In the genomic region with DNA sequence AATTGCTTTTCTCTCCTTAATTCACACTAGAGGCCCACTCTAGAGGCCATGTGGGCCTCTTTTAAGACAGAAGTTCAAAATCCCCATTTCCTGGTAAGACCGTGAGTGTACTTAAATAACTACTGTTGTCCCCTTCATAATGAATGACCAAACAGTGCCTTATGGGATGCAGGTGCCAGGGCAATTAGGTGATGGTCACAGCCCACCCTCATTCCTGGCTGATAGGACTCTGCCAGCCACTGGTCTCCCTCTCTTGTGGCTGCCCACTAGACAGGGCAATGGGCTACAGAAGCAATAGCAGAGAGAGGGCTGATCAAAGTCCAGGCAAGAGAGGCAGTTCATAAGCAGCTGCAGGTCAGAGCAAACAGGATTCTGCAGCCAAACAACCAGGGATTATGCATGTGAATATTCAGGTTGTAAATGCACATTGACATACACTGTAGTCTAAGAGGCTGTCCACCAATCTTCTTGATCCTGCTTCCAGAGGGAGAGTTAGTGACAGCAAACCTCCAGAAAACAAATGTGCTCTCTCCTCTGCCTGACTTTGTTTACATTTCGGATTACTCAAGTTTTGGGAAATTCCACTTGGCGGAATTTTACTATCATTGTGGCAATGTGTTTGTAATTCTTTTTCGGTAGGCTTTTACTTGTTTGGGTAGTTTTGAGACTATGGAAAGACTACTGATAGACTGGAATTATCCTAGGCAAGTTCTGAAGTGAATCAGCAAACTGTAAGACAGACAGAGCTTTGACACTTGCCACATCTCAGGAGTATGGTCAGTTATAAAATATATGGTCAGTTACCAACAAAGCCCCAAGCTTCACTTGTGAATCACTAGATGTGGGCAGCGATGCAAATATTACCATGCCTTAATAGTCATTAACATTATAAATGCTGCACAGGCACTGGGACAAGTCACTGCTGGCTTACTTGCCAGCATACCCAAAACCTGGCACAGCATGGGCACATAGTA, we compare ENCODE assay signal across 2 cellular contexts.
TF ChIP-seq lines count a peak whose summit lies in the region.

No MANE protein-coding gene starts in this region.

TF ChIP-seq in GM23338, 12 proteins besides CTCF, POLR2A, EP300 and RAD21 (continued from another document):
- TF ChIP-seq, protein P1, sequence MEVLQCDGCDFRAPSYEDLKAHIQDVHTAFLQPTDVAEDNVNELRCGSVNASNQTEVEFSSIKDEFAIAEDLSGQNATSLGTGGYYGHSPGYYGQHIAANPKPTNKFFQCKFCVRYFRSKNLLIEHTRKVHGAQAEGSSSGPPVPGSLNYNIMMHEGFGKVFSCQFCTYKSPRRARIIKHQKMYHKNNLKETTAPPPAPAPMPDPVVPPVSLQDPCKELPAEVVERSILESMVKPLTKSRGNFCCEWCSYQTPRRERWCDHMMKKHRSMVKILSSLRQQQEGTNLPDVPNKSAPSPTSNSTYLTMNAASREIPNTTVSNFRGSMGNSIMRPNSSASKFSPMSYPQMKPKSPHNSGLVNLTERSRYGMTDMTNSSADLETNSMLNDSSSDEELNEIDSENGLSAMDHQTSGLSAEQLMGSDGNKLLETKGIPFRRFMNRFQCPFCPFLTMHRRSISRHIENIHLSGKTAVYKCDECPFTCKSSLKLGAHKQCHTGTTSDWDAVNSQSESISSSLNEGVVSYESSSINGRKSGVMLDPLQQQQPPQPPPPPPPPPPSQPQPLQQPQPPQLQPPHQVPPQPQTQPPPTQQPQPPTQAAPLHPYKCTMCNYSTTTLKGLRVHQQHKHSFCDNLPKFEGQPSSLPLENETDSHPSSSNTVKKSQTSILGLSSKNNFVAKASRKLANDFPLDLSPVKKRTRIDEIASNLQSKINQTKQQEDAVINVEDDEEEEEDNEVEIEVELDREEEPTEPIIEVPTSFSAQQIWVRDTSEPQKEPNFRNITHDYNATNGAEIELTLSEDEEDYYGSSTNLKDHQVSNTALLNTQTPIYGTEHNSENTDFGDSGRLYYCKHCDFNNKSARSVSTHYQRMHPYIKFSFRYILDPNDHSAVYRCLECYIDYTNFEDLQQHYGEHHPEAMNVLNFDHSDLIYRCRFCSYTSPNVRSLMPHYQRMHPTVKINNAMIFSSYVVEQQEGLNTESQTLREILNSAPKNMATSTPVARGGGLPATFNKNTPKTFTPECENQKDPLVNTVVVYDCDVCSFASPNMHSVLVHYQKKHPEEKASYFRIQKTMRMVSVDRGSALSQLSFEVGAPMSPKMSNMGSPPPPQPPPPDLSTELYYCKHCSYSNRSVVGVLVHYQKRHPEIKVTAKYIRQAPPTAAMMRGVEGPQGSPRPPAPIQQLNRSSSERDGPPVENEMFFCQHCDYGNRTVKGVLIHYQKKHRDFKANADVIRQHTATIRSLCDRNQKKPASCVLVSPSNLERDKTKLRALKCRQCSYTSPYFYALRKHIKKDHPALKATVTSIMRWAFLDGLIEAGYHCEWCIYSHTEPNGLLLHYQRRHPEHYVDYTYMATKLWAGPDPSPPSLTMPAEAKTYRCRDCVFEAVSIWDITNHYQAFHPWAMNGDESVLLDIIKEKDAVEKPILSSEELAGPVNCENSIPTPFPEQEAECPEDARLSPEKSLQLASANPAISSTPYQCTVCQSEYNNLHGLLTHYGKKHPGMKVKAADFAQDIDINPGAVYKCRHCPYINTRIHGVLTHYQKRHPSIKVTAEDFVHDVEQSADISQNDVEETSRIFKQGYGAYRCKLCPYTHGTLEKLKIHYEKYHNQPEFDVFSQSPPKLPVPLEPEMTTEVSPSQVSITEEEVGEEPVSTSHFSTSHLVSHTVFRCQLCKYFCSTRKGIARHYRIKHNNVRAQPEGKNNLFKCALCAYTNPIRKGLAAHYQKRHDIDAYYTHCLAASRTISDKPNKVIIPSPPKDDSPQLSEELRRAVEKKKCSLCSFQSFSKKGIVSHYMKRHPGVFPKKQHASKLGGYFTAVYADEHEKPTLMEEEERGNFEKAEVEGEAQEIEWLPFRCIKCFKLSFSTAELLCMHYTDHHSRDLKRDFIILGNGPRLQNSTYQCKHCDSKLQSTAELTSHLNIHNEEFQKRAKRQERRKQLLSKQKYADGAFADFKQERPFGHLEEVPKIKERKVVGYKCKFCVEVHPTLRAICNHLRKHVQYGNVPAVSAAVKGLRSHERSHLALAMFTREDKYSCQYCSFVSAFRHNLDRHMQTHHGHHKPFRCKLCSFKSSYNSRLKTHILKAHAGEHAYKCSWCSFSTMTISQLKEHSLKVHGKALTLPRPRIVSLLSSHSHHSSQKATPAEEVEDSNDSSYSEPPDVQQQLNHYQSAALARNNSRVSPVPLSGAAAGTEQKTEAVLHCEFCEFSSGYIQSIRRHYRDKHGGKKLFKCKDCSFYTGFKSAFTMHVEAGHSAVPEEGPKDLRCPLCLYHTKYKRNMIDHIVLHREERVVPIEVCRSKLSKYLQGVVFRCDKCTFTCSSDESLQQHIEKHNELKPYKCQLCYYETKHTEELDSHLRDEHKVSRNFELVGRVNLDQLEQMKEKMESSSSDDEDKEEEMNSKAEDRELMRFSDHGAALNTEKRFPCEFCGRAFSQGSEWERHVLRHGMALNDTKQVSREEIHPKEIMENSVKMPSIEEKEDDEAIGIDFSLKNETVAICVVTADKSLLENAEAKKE (CRISPR knock-in tag; IDR thresholded peaks at IDR 0.05), result no peak
- TF ChIP-seq NANOG (IDR thresholded peaks at IDR 0.05; ENCODE audit: borderline replicate concordance), result no peak

TF ChIP-seq in SK-N-SH, 30 proteins besides CTCF, POLR2A, EP300 and RAD21 (continued from another document):
- TF ChIP-seq, protein P2, sequence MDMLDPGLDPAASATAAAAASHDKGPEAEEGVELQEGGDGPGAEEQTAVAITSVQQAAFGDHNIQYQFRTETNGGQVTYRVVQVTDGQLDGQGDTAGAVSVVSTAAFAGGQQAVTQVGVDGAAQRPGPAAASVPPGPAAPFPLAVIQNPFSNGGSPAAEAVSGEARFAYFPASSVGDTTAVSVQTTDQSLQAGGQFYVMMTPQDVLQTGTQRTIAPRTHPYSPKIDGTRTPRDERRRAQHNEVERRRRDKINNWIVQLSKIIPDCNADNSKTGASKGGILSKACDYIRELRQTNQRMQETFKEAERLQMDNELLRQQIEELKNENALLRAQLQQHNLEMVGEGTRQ (IDR thresholded peaks at IDR 0.05; ENCODE audit: borderline replicate concordance, low read depth, low read length), result no peak
- TF ChIP-seq JUND (IDR thresholded peaks at IDR 0.05), result no peak
